27 cellular contexts compared by ENCODE assay signal in the genomic region with DNA sequence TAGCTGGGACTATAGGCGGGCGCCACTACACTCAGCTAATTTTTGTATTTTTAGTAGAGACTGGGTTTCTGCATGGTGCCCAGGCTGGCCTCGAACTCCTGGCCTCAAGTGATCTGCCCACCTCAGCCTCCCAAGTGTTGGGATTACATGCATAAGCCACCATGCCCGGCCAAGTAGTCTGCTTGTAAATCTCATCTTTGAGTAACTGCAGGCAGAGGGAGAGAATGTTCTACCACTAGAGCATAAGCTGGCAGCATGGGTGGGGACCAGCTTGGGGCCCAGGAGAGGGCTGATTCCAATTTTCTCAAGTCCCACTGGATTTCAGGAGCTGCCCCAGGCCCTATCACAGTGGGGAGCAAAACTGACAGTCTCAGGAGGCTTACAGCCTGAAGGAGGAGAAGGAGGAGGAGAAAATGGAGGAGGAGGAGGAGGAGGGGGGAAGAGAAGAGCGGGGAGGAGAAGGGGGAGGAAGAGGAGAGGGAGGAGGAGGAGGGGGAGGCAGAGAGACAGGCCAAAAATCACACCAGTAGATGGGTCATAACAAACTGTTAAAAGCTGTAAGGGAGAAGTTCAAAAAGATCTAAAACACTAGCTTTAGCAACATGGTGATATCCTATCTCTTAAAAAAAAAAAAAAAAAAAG.
"Had no signal": no experiment of that assay in that cellular context is flagged by ENCODE, and none has a peak within 500 bp of the region (broad histone marks: within the 10 kb centered on the region; RNA-seq: fewer than 3 reads in every experiment).

No MANE protein-coding gene starts in this region.

- H3K27ac ChIP-seq: adrenal gland, body of pancreas, colonic mucosa had no signal

- ATAC-seq: activated CD8-positive, alpha-beta memory T cell treated with anti-CD3 and anti-CD28 coated beads, Interleukin-2, amount 10 ng/mL, durations not matched to agents 7 days and 5 days; activated CD8-positive, alpha-beta T cell treated with anti-CD3 and anti-CD28 coated beads, Interleukin-2, amount 10 ng/mL, durations not matched to agents 7 days and 5 days; activated naive CD8-positive, alpha-beta T cell treated with anti-CD3 and anti-CD28 coated beads, Interleukin-2, amount 50 U/mL, for 24 hours; body of pancreas; esophagus mucosa; T-helper 17 cell had no signal

- DNase-seq: activated CD4-positive, alpha-beta memory T cell treated with anti-CD3 and anti-CD28 coated beads for 36 hours; activated CD4-positive, alpha-beta T cell treated with anti-CD3 and anti-CD28 coated beads for 1 hour; activated CD4-positive, alpha-beta T cell treated with anti-CD3 and anti-CD28 coated beads for 48 hours; activated CD8-positive, alpha-beta memory T cell treated with anti-CD3 and anti-CD28 coated beads, Interleukin-2, amount 10 ng/mL, durations not matched to agents 7 days and 5 days; activated CD8-positive, alpha-beta memory T cell treated with anti-CD3 and anti-CD28 coated beads, Interleukin-2, amount 50 U/mL, for 4 hours; activated CD8-positive, alpha-beta T cell treated with anti-CD3 and anti-CD28 coated beads, Interleukin-2, amount 10 ng/mL, durations not matched to agents 7 days and 5 days; activated effector memory CD4-positive, alpha-beta T cell treated with anti-CD3 and anti-CD28 coated beads, Interleukin-2, amount 50 U/mL, for 16 hours; activated naive CD4-positive, alpha-beta T cell treated with anti-CD3 and anti-CD28 coated beads for 36 hours; activated naive CD8-positive, alpha-beta T cell treated with anti-CD3 and anti-CD28 coated beads for 36 hours; activated naive CD8-positive, alpha-beta T cell treated with anti-CD3 and anti-CD28 coated beads, Interleukin-2, amount 50 U/mL, for 24 hours; activated T-cell treated with anti-CD3 and anti-CD28 coated beads, Interleukin-2, amount 50 U/mL, for 1 hour; activated T-cell treated with anti-CD3 and anti-CD28 coated beads, Interleukin-2, amount 50 U/mL, for 48 hours; adrenal gland; amygdala; body of pancreas; colonic mucosa; effector CD8-positive, alpha-beta T cell; foreskin fibroblast; head of caudate nucleus; T-helper 1 cell; T-helper 17 cell; T1000 had no signal

- H3K4me1 Mint-ChIP-seq: activated naive CD8-positive, alpha-beta T cell treated with anti-CD3 and anti-CD28 coated beads, Interleukin-2, amount 50 U/mL, for 24 hours had no signal

- H3K27me3 ChIP-seq: colonic mucosa had no signal

- H3K4me3 Mint-ChIP-seq: activated CD4-positive, alpha-beta memory T cell treated with anti-CD3 and anti-CD28 coated beads for 36 hours; activated CD8-positive, alpha-beta memory T cell treated with anti-CD3 and anti-CD28 coated beads, Interleukin-2, amount 10 ng/mL, durations not matched to agents 7 days and 5 days; activated CD8-positive, alpha-beta T cell treated with anti-CD3 and anti-CD28 coated beads, Interleukin-2, amount 10 ng/mL, durations not matched to agents 7 days and 5 days; activated naive CD4-positive, alpha-beta T cell treated with anti-CD3 and anti-CD28 coated beads for 36 hours; activated naive CD4-positive, alpha-beta T cell treated with anti-CD3 and anti-CD28 coated beads, Interleukin-2, amount 50 U/mL, for 24 hours; activated naive CD8-positive, alpha-beta T cell treated with anti-CD3 and anti-CD28 coated beads for 36 hours; activated naive CD8-positive, alpha-beta T cell treated with anti-CD3 and anti-CD28 coated beads, Interleukin-2, amount 50 U/mL, for 24 hours; activated T-helper 1 cell treated with anti-CD3 and anti-CD28 coated beads, Interleukin-12 subunit alpha, Interleukin-12 subunit beta, Interleukin-2, Interleukin-4 antibody, amounts not matched to agents 30 ng/mL and 10 ng/mL and 1 ng/mL, durations not matched to agents 14 hours and 24 hours and 36 hours; T-helper 17 cell; T-helper 2 cell treated with Interferon-gamma antibody and Interleukin-4, amounts not matched to agents 5 μg/mL and 100 μg/mL, for 36 hours had no signal

- H3K9me3 Mint-ChIP-seq: activated CD4-positive, alpha-beta memory T cell treated with anti-CD3 and anti-CD28 coated beads for 36 hours; activated naive CD4-positive, alpha-beta T cell treated with anti-CD3 and anti-CD28 coated beads for 36 hours; activated naive CD4-positive, alpha-beta T cell treated with anti-CD3 and anti-CD28 coated beads, Interleukin-2, amount 50 U/mL, for 24 hours; activated naive CD8-positive, alpha-beta T cell treated with anti-CD3 and anti-CD28 coated beads for 36 hours; activated naive CD8-positive, alpha-beta T cell treated with anti-CD3 and anti-CD28 coated beads, Interleukin-2, amount 50 U/mL, for 24 hours; activated T-helper 1 cell treated with anti-CD3 and anti-CD28 coated beads, Interleukin-12 subunit alpha, Interleukin-12 subunit beta, Interleukin-2, Interleukin-4 antibody, amounts not matched to agents 30 ng/mL and 10 ng/mL and 1 ng/mL, durations not matched to agents 14 hours and 24 hours and 36 hours; activated T-helper 2 cell treated with anti-CD3 and anti-CD28 coated beads, Interferon-gamma antibody, Interleukin-2, Interleukin-4, amounts not matched to agents 10 μg/mL and 5 μg/mL and 100 μg/mL, durations not matched to agents 14 hours and 24 hours and 36 hours; T-helper 2 cell treated with Interferon-gamma antibody and Interleukin-4, amounts not matched to agents 5 μg/mL and 100 μg/mL, for 36 hours had no signal

- H3K27ac Mint-ChIP-seq: activated CD4-positive, alpha-beta memory T cell treated with anti-CD3 and anti-CD28 coated beads for 36 hours; activated CD8-positive, alpha-beta memory T cell treated with anti-CD3 and anti-CD28 coated beads, Interleukin-2, amount 10 ng/mL, durations not matched to agents 7 days and 5 days; activated CD8-positive, alpha-beta T cell treated with anti-CD3 and anti-CD28 coated beads, Interleukin-2, amount 10 ng/mL, durations not matched to agents 7 days and 5 days; activated naive CD4-positive, alpha-beta T cell treated with anti-CD3 and anti-CD28 coated beads for 36 hours; activated naive CD4-positive, alpha-beta T cell treated with anti-CD3 and anti-CD28 coated beads, Interleukin-2, amount 50 U/mL, for 24 hours; activated naive CD8-positive, alpha-beta T cell treated with anti-CD3 and anti-CD28 coated beads for 36 hours; activated naive CD8-positive, alpha-beta T cell treated with anti-CD3 and anti-CD28 coated beads, Interleukin-2, amount 50 U/mL, for 24 hours; activated T-helper 1 cell treated with anti-CD3 and anti-CD28 coated beads, Interleukin-12 subunit alpha, Interleukin-12 subunit beta, Interleukin-2, Interleukin-4 antibody, amounts not matched to agents 30 ng/mL and 10 ng/mL and 1 ng/mL, durations not matched to agents 14 hours and 24 hours and 36 hours; activated T-helper 2 cell treated with anti-CD3 and anti-CD28 coated beads, Interferon-gamma antibody, Interleukin-2, Interleukin-4, amounts not matched to agents 10 μg/mL and 5 μg/mL and 100 μg/mL, durations not matched to agents 14 hours and 24 hours and 36 hours; T-helper 17 cell; T-helper 2 cell treated with Interferon-gamma antibody and Interleukin-4, amounts not matched to agents 5 μg/mL and 100 μg/mL, for 36 hours had no signal

- H3K36me3 ChIP-seq: adrenal gland, colonic mucosa had no signal

- H3K4me3 ChIP-seq: adrenal gland, body of pancreas, colonic mucosa had no signal

- H3K36me3 Mint-ChIP-seq: activated CD4-positive, alpha-beta memory T cell treated with anti-CD3 and anti-CD28 coated beads for 36 hours; activated CD8-positive, alpha-beta memory T cell treated with anti-CD3 and anti-CD28 coated beads, Interleukin-2, amount 10 ng/mL, durations not matched to agents 7 days and 5 days; activated naive CD4-positive, alpha-beta T cell treated with anti-CD3 and anti-CD28 coated beads, Interleukin-2, amount 50 U/mL, for 24 hours; activated naive CD8-positive, alpha-beta T cell treated with anti-CD3 and anti-CD28 coated beads for 36 hours had no signal
